Comparison of ENCODE assay signal across 28 cellular contexts in the genomic region with DNA sequence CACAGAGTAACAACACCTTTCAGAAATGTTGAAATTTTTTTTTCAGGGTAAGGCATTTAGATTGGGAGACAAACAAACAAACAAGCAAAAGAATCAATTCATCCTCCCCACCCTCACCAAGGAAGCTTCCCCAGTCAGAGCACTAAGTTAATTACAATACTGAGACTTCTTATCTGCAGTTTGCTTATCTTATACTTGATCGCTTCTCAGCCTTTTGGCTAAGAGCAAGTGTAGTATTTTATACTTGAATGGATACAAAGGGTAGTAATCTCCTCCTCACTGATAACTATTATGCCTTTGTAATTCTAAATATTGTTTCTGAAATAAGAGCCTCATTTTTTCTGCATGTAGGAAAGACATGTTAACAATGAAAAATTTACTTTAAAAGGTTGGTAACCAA. TPM values are rescaled to one million over a fixed set of nuclear protein-coding genes. Genes with fewer than 3 reads are reported as not detected.
"Had no signal": no experiment of that assay in that cellular context is flagged by ENCODE, and none has a peak within 500 bp of the region (broad histone marks: within the 10 kb centered on the region; RNA-seq: fewer than 3 reads in every experiment).

No MANE protein-coding gene starts in this region.

- ATAC-seq: effector memory CD8-positive, alpha-beta T cell; esophagus mucosa; foreskin keratinocyte; gastrocnemius medialis; gastroesophageal sphincter; heart left ventricle; heart right ventricle had no signal

- H3K9me3 ChIP-seq: colonic mucosa, esophagus muscularis mucosa, esophagus squamous epithelium, gastrocnemius medialis, gastroesophageal sphincter had no signal

- H3K27me3 ChIP-seq: colonic mucosa, dorsolateral prefrontal cortex, esophagus muscularis mucosa, esophagus squamous epithelium, foreskin keratinocyte, gastrocnemius medialis, gastroesophageal sphincter, heart left ventricle, heart right ventricle had no signal

- FAIRE-seq: colon, endometrium, endothelial cell of umbilical vein, frontal cortex had no signal

- H3K4me1 ChIP-seq: colonic mucosa, esophagus squamous epithelium, foreskin keratinocyte, gastrocnemius medialis, heart left ventricle, heart right ventricle had no signal

- H3K27ac Mint-ChIP-seq: dendritic cell treated with granulocyte-macrophage colony-stimulating factor and Interleukin-4, amounts not matched to agents 40 ng/mL and 50 ng/mL, for 4 days; effector memory CD8-positive, alpha-beta T cell had no signal

- DNase-seq: colonic mucosa; cortex of kidney; dermis blood vessel endothelial cell; dorsolateral prefrontal cortex; effector CD4-positive, alpha-beta T cell; effector CD8-positive, alpha-beta T cell; effector memory CD4-positive, alpha-beta T cell; effector memory CD8-positive, alpha-beta T cell; erythroblast; esophagus squamous epithelium; foreskin fibroblast; foreskin keratinocyte; foreskin melanocyte; gastrocnemius medialis; glutamatergic neuron; head of caudate nucleus; heart left ventricle; heart right ventricle had no signal

- H3K27ac ChIP-seq: colonic mucosa, coronary artery, dorsolateral prefrontal cortex, epithelial cell of prostate, esophagus muscularis mucosa, esophagus squamous epithelium, foreskin keratinocyte, gastrocnemius medialis, gastroesophageal sphincter, heart left ventricle, heart right ventricle had no signal

- H3K4me3 Mint-ChIP-seq: dendritic cell treated with granulocyte-macrophage colony-stimulating factor and Interleukin-4, amounts not matched to agents 40 ng/mL and 50 ng/mL, for 4 days; effector memory CD8-positive, alpha-beta T cell had no signal

- H3K36me3 ChIP-seq: colonic mucosa, esophagus muscularis mucosa, esophagus squamous epithelium, gastrocnemius medialis, gastroesophageal sphincter, heart left ventricle, heart right ventricle had no signal

- H3K4me3 ChIP-seq: colonic mucosa, coronary artery, dorsolateral prefrontal cortex, esophagus muscularis mucosa, esophagus squamous epithelium, gastrocnemius medialis, gastroesophageal sphincter, heart left ventricle, heart right ventricle had no signal

RNA-seq across cellular contexts. Expression of a gene that starts 54.4 kb away (rescaled TPM):
- total RNA-seq: endothelial cell of umbilical vein, foreskin keratinocyte had no signal
- polyA plus RNA-seq: endothelial cell of umbilical vein, foreskin keratinocyte had no signal
